Comparison of ENCODE assay signal across 21 cellular contexts in genomic region chr21:41846536-41846935, GRCh38.
"Had no signal": no experiment of that assay in that cellular context is flagged by ENCODE, and none has a peak within 500 bp of the region (broad histone marks: within the 10 kb centered on the region; RNA-seq: fewer than 3 reads in every experiment).

No MANE protein-coding gene starts in this region.

- H3K36me3 ChIP-seq: right lobe of liver, thyroid gland, uterus had no signal

- H3K9me3 Mint-ChIP-seq: type B pancreatic cell had no signal

- DNase-seq: cortex of kidney; effector CD8-positive, alpha-beta T cell; foreskin melanocyte; head of caudate nucleus; kidney; left cardiac atrium; left ventricle myocardium inferior; mesendoderm; naive thymus-derived CD4-positive, alpha-beta T cell; psoas muscle; retina; right lobe of liver; stimulated activated naive CD4-positive, alpha-beta T cell treated with Interleukin-2 at 50 U/mL for 16 hours; thyroid gland; uterus had no signal

- H2AFZ ChIP-seq: hepatocyte, parathyroid adenoma had no signal

- ATAC-seq: naive thymus-derived CD4-positive, alpha-beta T cell; right lobe of liver had no signal

- H3K27ac Mint-ChIP-seq: type B pancreatic cell had no signal

- H3K4me1 ChIP-seq: left ventricle myocardium inferior, parathyroid adenoma, psoas muscle, right lobe of liver, suprapubic skin, thyroid gland, uterus had no signal

- H3K27me3 ChIP-seq: dorsolateral prefrontal cortex, hepatocyte, right lobe of liver, suprapubic skin, thyroid gland, uterus had no signal

- H3K27ac ChIP-seq: hepatocyte, left ventricle myocardium inferior, parathyroid adenoma, psoas muscle, right lobe of liver, suprapubic skin, thyroid gland, uterus had no signal

- H3K9ac ChIP-seq: parathyroid adenoma had no signal

- H3K79me2 ChIP-seq: hepatocyte, parathyroid adenoma had no signal

- H3K9me3 ChIP-seq: psoas muscle, thyroid gland, uterus had no signal

- H3K4me2 ChIP-seq: hepatocyte had no signal

- H3K27me3 Mint-ChIP-seq: naive thymus-derived CD4-positive, alpha-beta T cell; type B pancreatic cell had no signal

- H3K4me3 ChIP-seq: dorsolateral prefrontal cortex, hepatocyte, left ventricle myocardium inferior, lung, psoas muscle, right lobe of liver, suprapubic skin, thyroid gland, uterus had no signal

- H3K4me3 Mint-ChIP-seq: naive thymus-derived CD4-positive, alpha-beta T cell; type B pancreatic cell had no signal
